ENCODE assay signal across 1 cellular context in the genomic region with DNA sequence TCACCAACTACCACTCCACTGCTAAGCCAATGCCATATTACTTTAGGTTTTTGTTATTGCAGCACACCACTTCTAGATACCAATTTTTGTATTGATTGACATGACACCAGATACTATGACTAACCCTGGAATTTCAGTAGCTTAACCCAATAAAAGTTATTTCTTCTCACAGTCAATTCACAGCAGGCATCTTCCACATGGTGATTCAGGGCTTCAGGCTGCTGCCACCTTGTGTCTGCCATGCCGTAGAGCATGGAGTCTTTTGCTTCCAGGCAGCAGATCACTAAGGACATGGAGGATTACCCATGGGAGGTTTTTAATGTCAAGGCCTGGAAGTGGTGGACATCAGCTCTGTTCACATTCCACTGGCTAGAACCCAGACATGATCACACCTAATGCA.
TF ChIP-seq lines count a peak whose summit lies in the region.

No MANE protein-coding gene starts in this region.

TF ChIP-seq in GM23338, 12 proteins besides CTCF, POLR2A, EP300 and RAD21:
- TF ChIP-seq, protein P1, sequence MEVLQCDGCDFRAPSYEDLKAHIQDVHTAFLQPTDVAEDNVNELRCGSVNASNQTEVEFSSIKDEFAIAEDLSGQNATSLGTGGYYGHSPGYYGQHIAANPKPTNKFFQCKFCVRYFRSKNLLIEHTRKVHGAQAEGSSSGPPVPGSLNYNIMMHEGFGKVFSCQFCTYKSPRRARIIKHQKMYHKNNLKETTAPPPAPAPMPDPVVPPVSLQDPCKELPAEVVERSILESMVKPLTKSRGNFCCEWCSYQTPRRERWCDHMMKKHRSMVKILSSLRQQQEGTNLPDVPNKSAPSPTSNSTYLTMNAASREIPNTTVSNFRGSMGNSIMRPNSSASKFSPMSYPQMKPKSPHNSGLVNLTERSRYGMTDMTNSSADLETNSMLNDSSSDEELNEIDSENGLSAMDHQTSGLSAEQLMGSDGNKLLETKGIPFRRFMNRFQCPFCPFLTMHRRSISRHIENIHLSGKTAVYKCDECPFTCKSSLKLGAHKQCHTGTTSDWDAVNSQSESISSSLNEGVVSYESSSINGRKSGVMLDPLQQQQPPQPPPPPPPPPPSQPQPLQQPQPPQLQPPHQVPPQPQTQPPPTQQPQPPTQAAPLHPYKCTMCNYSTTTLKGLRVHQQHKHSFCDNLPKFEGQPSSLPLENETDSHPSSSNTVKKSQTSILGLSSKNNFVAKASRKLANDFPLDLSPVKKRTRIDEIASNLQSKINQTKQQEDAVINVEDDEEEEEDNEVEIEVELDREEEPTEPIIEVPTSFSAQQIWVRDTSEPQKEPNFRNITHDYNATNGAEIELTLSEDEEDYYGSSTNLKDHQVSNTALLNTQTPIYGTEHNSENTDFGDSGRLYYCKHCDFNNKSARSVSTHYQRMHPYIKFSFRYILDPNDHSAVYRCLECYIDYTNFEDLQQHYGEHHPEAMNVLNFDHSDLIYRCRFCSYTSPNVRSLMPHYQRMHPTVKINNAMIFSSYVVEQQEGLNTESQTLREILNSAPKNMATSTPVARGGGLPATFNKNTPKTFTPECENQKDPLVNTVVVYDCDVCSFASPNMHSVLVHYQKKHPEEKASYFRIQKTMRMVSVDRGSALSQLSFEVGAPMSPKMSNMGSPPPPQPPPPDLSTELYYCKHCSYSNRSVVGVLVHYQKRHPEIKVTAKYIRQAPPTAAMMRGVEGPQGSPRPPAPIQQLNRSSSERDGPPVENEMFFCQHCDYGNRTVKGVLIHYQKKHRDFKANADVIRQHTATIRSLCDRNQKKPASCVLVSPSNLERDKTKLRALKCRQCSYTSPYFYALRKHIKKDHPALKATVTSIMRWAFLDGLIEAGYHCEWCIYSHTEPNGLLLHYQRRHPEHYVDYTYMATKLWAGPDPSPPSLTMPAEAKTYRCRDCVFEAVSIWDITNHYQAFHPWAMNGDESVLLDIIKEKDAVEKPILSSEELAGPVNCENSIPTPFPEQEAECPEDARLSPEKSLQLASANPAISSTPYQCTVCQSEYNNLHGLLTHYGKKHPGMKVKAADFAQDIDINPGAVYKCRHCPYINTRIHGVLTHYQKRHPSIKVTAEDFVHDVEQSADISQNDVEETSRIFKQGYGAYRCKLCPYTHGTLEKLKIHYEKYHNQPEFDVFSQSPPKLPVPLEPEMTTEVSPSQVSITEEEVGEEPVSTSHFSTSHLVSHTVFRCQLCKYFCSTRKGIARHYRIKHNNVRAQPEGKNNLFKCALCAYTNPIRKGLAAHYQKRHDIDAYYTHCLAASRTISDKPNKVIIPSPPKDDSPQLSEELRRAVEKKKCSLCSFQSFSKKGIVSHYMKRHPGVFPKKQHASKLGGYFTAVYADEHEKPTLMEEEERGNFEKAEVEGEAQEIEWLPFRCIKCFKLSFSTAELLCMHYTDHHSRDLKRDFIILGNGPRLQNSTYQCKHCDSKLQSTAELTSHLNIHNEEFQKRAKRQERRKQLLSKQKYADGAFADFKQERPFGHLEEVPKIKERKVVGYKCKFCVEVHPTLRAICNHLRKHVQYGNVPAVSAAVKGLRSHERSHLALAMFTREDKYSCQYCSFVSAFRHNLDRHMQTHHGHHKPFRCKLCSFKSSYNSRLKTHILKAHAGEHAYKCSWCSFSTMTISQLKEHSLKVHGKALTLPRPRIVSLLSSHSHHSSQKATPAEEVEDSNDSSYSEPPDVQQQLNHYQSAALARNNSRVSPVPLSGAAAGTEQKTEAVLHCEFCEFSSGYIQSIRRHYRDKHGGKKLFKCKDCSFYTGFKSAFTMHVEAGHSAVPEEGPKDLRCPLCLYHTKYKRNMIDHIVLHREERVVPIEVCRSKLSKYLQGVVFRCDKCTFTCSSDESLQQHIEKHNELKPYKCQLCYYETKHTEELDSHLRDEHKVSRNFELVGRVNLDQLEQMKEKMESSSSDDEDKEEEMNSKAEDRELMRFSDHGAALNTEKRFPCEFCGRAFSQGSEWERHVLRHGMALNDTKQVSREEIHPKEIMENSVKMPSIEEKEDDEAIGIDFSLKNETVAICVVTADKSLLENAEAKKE (CRISPR knock-in tag; IDR thresholded peaks at IDR 0.05): 0 out of 2 replicates have a peak, but pooled peaks have one; percentile 40
- no peak for TF ChIP-seq NANOG (IDR thresholded peaks at IDR 0.05; ENCODE audit: borderline replicate concordance)
